ENCODE assay signal across 28 cellular contexts in the genomic region with DNA sequence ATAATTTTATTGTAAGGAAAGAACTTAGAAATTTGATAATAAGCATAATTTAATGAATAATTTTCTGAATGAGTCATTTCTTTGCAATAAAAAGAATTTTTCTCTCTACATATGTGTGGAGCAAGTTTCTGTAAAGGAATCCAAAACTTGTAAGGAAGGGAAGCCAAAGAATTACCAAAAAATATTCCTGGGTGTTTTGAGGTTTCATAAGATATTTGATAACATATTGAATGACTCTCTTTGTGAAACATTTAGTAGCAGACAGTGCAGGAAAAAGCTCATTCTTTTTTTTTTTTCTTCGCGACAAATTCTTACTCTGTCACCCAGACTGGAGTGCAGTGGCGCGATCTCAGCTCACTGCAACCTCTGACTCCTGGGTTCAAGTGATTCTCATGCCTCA.
DNase-seq lines count a peak whose midpoint lies in the region; ATAC-seq and TF ChIP-seq lines count a peak whose summit lies in the region.
"Had no signal": no experiment of that assay in that cellular context is flagged by ENCODE, and none has a peak within 500 bp of the region (broad histone marks: within the 10 kb centered on the region; RNA-seq: fewer than 3 reads in every experiment).

No MANE protein-coding gene starts in this region.

- ATAC-seq in GM18517 (IDR thresholded peaks at IDR 0.05; ENCODE audit: unreplicated experiment), result no peak
- ATAC-seq in GM21423 (IDR thresholded peaks at IDR 0.05; ENCODE audit: unreplicated experiment), result no peak
- ATAC-seq: activated CD4-positive, alpha-beta T cell treated with anti-CD3 and anti-CD28 coated beads for 36 hours; activated CD8-positive, alpha-beta T cell treated with anti-CD3 and anti-CD28 coated beads, Interleukin-2, amount 10 ng/mL, durations not matched to agents 7 days and 5 days; activated T-helper 17 cell treated with anti-CD3 and anti-CD28 coated beads, Interleukin-2, amount 50 U/mL, for 72 hours; GM12878; left lobe of liver; Panc1 had no signal

- H3K27me3 ChIP-seq in tibial nerve, result no peaks in the 10 kb centered on the region
- H3K27me3 ChIP-seq: esophagus squamous epithelium, ovary, suprapubic skin had no signal

- DNase-seq in AG08395 (ENCODE audit: low spot score) (peak; percentile 5), HS-27A (ENCODE audit: low read depth) (peak; percentile 43), astrocyte of the hippocampus (ENCODE audit: low read depth, low spot score) (peak; percentile 4), fibroblast of the aortic adventitia (ENCODE audit: low read depth) (peak; percentile 63), tibial nerve (ENCODE audit: low spot score in 2 of 2) (no peak)
- no peak for DNase-seq in stimulated activated CD4-positive, alpha-beta T cell treated with anti-CD3 and anti-CD28 coated beads, Interleukin-4, amount 100 ng/mL, for 24 hours
- DNase-seq: 8988T; activated CD4-positive, alpha-beta T cell treated with anti-CD3 and anti-CD28 coated beads for 36 hours; activated CD8-positive, alpha-beta T cell treated with anti-CD3 and anti-CD28 coated beads, Interleukin-2, amount 10 ng/mL, durations not matched to agents 7 days and 5 days; aorta; CD4-positive, alpha-beta memory T cell; dorsolateral prefrontal cortex; esophagus squamous epithelium; NCI-H1048; NCI-H446 treated with DMSO at 0.1 percent for 48 hours; NCI-H774; ovary; Right ventricle myocardium superior; small intestine; stimulated activated naive CD4-positive, alpha-beta T cell had no signal

- TF ChIP-seq CTCF in fibroblast of the aortic adventitia (IDR thresholded peaks at IDR 0.05; ENCODE audit: insufficient read depth, low read length) (no peak), tibial nerve (IDR thresholded peaks at IDR 0.05) (no peak)

- H3K9me3 ChIP-seq in tibial nerve, result no peaks in the 10 kb centered on the region
- H3K9me3 ChIP-seq: esophagus squamous epithelium, ovary, suprapubic skin had no signal

- H3K36me3 ChIP-seq in tibial nerve, result no peaks in the 10 kb centered on the region
- H3K36me3 ChIP-seq: esophagus squamous epithelium, ovary, suprapubic skin had no signal

- H3K4me3 ChIP-seq in fibroblast of the aortic adventitia (ENCODE audit: low read depth, low read length) (no peak overlapping the region), tibial nerve (no peak overlapping the region)
- H3K4me3 ChIP-seq: dorsolateral prefrontal cortex, esophagus squamous epithelium, GM12878, ovary, suprapubic skin had no signal

- WGBS in tibial nerve, 2 donors, result 48 to 65% methylated on average over 4 of the region's 4 CpGs

- no peak overlapping the region for H3K27ac ChIP-seq in tibial nerve
- H3K27ac ChIP-seq: esophagus squamous epithelium, ovary, suprapubic skin, VCaP had no signal

- TF ChIP-seq POLR2A in tibial nerve (IDR thresholded peaks at IDR 0.05), result no peak

- H3K4me1 ChIP-seq in tibial nerve, result no peaks in the 10 kb centered on the region
- H3K4me1 ChIP-seq: esophagus squamous epithelium, suprapubic skin had no signal

- no peak for TF ChIP-seq EP300 in tibial nerve (IDR thresholded peaks at IDR 0.05)

Comparison
In these comparisons a context has a peak if more than half of its experiments do, and no peak if none do; other contexts are left out.
1. DNase-seq: peak in AG08395 (single experiment), HS-27A (single experiment), astrocyte of the hippocampus (single experiment) and fibroblast of the aortic adventitia (single experiment); none in stimulated activated CD4-positive, alpha-beta T cell treated with anti-CD3 and anti-CD28 coated beads, Interleukin-4, amount 100 ng/mL, for 24 hours (single experiment) and tibial nerve (0 of 2).